ENCODE assay signal across 8 cellular contexts in genomic region chr10:100345570-100346330, GRCh38. TPM values are rescaled to one million over a fixed set of nuclear protein-coding genes. Genes with fewer than 3 reads are reported as not detected.
A peak's percentile ranks its signal among the peaks of the same experiment; 100 is the strongest.
DNase-seq lines count a peak whose midpoint lies in the region; ATAC-seq and TF ChIP-seq lines count a peak whose summit lies in the region.

No MANE protein-coding gene starts in this region.

- H3K36me3 ChIP-seq in adrenal gland (replicated peaks in 1 of 2) (no peaks in the 10 kb centered on the region), tibial nerve (peaks cover 0 to 5% (median 0%) of the 10 kb centered on the region in 3 donors)

- H3K4me3 ChIP-seq in AG04450 (ENCODE audit: low read depth, low read length) (peak overlapping the region; percentile 86), adrenal gland (peak overlapping the region in 2 of 4 donors; percentile 65 to 92), tibial nerve (peak overlapping the region; percentile 60 to 91 (median 74))

- 39 to 47% (median 44%) methylated on average over 9 of the region's 9 CpGs for WGBS in adrenal gland, 4 donors
- WGBS in tibial nerve, 2 donors: 49 to 54% methylated on average over 9 of the region's 9 CpGs

- intact Hi-C loops in adrenal gland (cut with DNase I): no loop called here

- peak overlapping the region; percentile 39 for H3K27ac ChIP-seq in AG04450 (ENCODE audit: low read depth, low read length)
- H3K27ac ChIP-seq in adrenal gland: peak overlapping the region in 3 of 5 donors; percentile 66 to 85 (median 82)
- peak overlapping the region; percentile 76 to 96 (median 93) for H3K27ac ChIP-seq in tibial nerve

- no peak for ATAC-seq in omental fat pad (ENCODE audit: low FRiP score)

- no peaks in the 10 kb centered on the region for H3K27me3 ChIP-seq in AG04450 (ENCODE audit: control insufficient read depth, insufficient read depth, low read length)
- H3K27me3 ChIP-seq in adrenal gland: no peaks in the 10 kb centered on the region
- peaks cover 0 to 4% of the 10 kb centered on the region in 2 donors for H3K27me3 ChIP-seq in tibial nerve

- peak in 1 of 2 donors; percentile 48 for TF ChIP-seq POLR2A in adrenal gland (IDR thresholded peaks at IDR 0.05)
- TF ChIP-seq POLR2A in tibial nerve (IDR thresholded peaks at IDR 0.05): no peak

- H3K9me3 ChIP-seq in AG04450 (ENCODE audit: control insufficient read depth, insufficient read depth, low read length) (no peaks in the 10 kb centered on the region; the same call in 1 of the 2 replicates), adrenal gland (replicated peaks in 1 of 3) (no peaks in the 10 kb centered on the region), tibial nerve (no peaks in the 10 kb centered on the region)

- H3K4me1 ChIP-seq in adrenal gland (replicated peaks in 1 of 2) (peaks cover 40 to 49% of the 10 kb centered on the region in 2 donors), tibial nerve (peaks cover 0 to 69% (median 13%) of the 10 kb centered on the region in 4 donors)

- DNase-seq in AG04450 (ENCODE audit: low read depth, low spot score) (no peak), HK-2 (ENCODE audit: unreplicated experiment) (peak; percentile 66), adrenal gland (peak; percentile 46 to 80 (median 75)), kidney glomerular epithelial cell (lab: John Stamatoyannopoulos, UW) (peak; percentile 24), tibial nerve (ENCODE audit: low spot score in 2 of 2) (no peak), ureter (ENCODE audit: low spot score) (no peak), omental fat pad (ENCODE audit: low spot score) (no peak), ecto neural progenitor cell (ENCODE audit: low spot score) (no peak)

- TF ChIP-seq CTCF in AG04450 (IDR thresholded peaks at IDR 0.05; ENCODE audit: low read depth, low read length) (no peak), adrenal gland (IDR thresholded peaks at IDR 0.05) (peak in 1 of 6 experiments; percentile 6), tibial nerve (IDR thresholded peaks at IDR 0.05) (no peak), omental fat pad (IDR thresholded peaks at IDR 0.05) (no peak)

- CTCF ChIA-PET in AG04450 (lab: Charles Lee): interaction anchor here (0.7 to 16.3 kb wide), 4 partner anchors 28 to 172 kb away, joined by 3 to 381 read pairs (median 12); no protein-coding TSS in a partner anchor

- POLR2A ChIA-PET in AG04450 (lab: Yijun Ruan, JAX): interaction anchor here (1.6 to 3.9 kb wide), 2 partner anchors 18 to 28 kb away, joined by 3 to 38 read pairs; no protein-coding TSS in a partner anchor

- no peak for TF ChIP-seq EP300 in tibial nerve (IDR thresholded peaks at IDR 0.05)

RNA-seq across cellular contexts. Expression of gene SCD, which starts 1.3 kb away (rescaled TPM):
- polyA plus RNA-seq in AG04450 (2011; rRNA removed): 133 and 148 TPM in 2 replicates
- 181 and 190 TPM in 2 replicates for polyA minus RNA-seq in AG04450 (2011; rRNA and poly(A)+ RNA removed)
- total RNA-seq in adrenal gland: 100 to 1,000 TPM; 105 to 734 (median 221) TPM
- 100 to 1,000 TPM in 2 of 3 donors, 10 to 100 TPM in 1; 44.2 to 979 (median 125) TPM for polyA plus RNA-seq in adrenal gland
- 100 to 1,000 TPM; 118 to 500 (median 249) TPM for total RNA-seq in tibial nerve
- total RNA-seq in ureter: 45.8 TPM
- total RNA-seq in omental fat pad: 1,000 to 10,000 TPM in 1 of 4 donors, 100 to 1,000 TPM in 3; 258 to 1,217 (median 417) TPM

RNA-seq across cellular contexts. Expression of gene PKD2L1, which starts 15.7 kb away (rescaled TPM):
- polyA plus RNA-seq in AG04450 (2011; rRNA removed) (not detected in 2 replicates), adrenal gland (under 1 TPM in 1 of 3 donors, not detected in 2; 0.72 TPM)
- polyA minus RNA-seq in AG04450 (2011; rRNA and poly(A)+ RNA removed): not detected in 2 replicates
- total RNA-seq in adrenal gland (not detected), tibial nerve (under 1 TPM in 1 of 4 donors, not detected in 3; 0.42 TPM), ureter (0.16 TPM), omental fat pad (under 1 TPM in 2 of 4 donors, not detected in 2; 0.24 to 0.37 TPM)

RNA-seq across cellular contexts. Expression of gene BLOC1S2, which starts 59.3 kb away (rescaled TPM):
- polyA plus RNA-seq in AG04450 (2011; rRNA removed): 48.0 and 75.0 TPM in 2 replicates
- polyA minus RNA-seq in AG04450 (2011; rRNA and poly(A)+ RNA removed): 12.9 and 16.9 TPM in 2 replicates
- 10 to 100 TPM; 21.1 to 51.9 (median 39.5) TPM for total RNA-seq in adrenal gland
- polyA plus RNA-seq in adrenal gland: 100 to 1,000 TPM in 1 of 3 donors, 10 to 100 TPM in 2; 31.5 to 104 (median 38.1) TPM
- total RNA-seq in tibial nerve: 10 to 100 TPM; 15.3 to 39.0 (median 26.6) TPM
- total RNA-seq in ureter: 34.4 TPM
- 10 to 100 TPM; 27.0 to 32.5 (median 29.5) TPM for total RNA-seq in omental fat pad

Comparison
In these comparisons a context has a peak if more than half of its experiments do, and no peak if none do; other contexts are left out.
1. DNase-seq: peak in HK-2 (single experiment), adrenal gland (7 of 7) and kidney glomerular epithelial cell (single experiment); none in AG04450 (single experiment), tibial nerve (0 of 2), ureter (single experiment), omental fat pad (single experiment) and ecto neural progenitor cell (single experiment).
2. H3K27ac ChIP-seq: peak in every context shown above with its lines; median percentile 93 in tibial nerve; 82 in adrenal gland; 39 in AG04450.